In genomic region chr1:16913616-16913865, GRCh38 we compare ENCODE assay signal across 10 cellular contexts. TPM values are rescaled to one million over a fixed set of nuclear protein-coding genes. Genes with fewer than 3 reads are reported as not detected.
A peak's percentile ranks its signal among the peaks of the same experiment; 100 is the strongest.
DNase-seq lines count a peak whose midpoint lies in the region; ATAC-seq and TF ChIP-seq lines count a peak whose summit lies in the region.
"Had no signal": no experiment of that assay in that cellular context is flagged by ENCODE, and none has a peak within 500 bp of the region (broad histone marks: within the 10 kb centered on the region; RNA-seq: fewer than 3 reads in every experiment).

No MANE protein-coding gene starts in this region.

- H3K27me3 Mint-ChIP-seq in T-helper 2 cell treated with Interferon-gamma antibody and Interleukin-4, amounts not matched to agents 5 μg/mL and 100 μg/mL, for 36 hours (ENCODE audit: low read depth): peaks cover 13% of the 10 kb centered on the region

- H3K27me3 ChIP-seq in kidney epithelial cell (ENCODE audit: control insufficient read depth, insufficient read depth, low read length): no peaks in the 10 kb centered on the region

- TF ChIP-seq CTCF in kidney epithelial cell (IDR thresholded peaks at IDR 0.05; ENCODE audit: insufficient read depth, low read length, poor library complexity, severe bottlenecking): no peak

- no peak for DNase-seq in T-helper 2 cell treated with Interferon-gamma antibody and Interleukin-4, amounts not matched to agents 5 μg/mL and 100 μg/mL, for 36 hours (ENCODE audit: low spot score)
- DNase-seq in T-helper 2 cell (no peak), kidney epithelial cell (ENCODE audit: low read depth) (no peak), NCI-H510A treated with DMSO at 0.1 percent for 48 hours (lab: John Stamatoyannopoulos, UW) (no peak), ACHN (no peak), NCI-H1092 treated with DMSO at 0.1 percent for 48 hours (lab: John Stamatoyannopoulos, UW) (no peak)
- no peak for DNase-seq in activated naive CD4-positive, alpha-beta T cell treated with anti-CD3 and anti-CD28 coated beads, Interleukin-2, amount 50 U/mL, for 72 hours (ENCODE audit: low spot score in 2 of 2)

- ATAC-seq in activated naive CD4-positive, alpha-beta T cell treated with anti-CD3 and anti-CD28 coated beads, Interleukin-2, amount 50 U/mL, for 72 hours: no peak

- H3K9me3 Mint-ChIP-seq in T-helper 2 cell treated with Interferon-gamma antibody and Interleukin-4, amounts not matched to agents 5 μg/mL and 100 μg/mL, for 36 hours: no peaks in the 10 kb centered on the region
- H3K9me3 Mint-ChIP-seq in activated naive CD4-positive, alpha-beta T cell treated with anti-CD3 and anti-CD28 coated beads, Interleukin-2, amount 50 U/mL, for 72 hours: no peaks in the 10 kb centered on the region

- H3K36me3 ChIP-seq in kidney epithelial cell (ENCODE audit: control insufficient read depth, insufficient read depth, low read length): no peaks in the 10 kb centered on the region

- in situ Hi-C loops in ACHN (cut with HindIII; ENCODE audit: low pct_ligation_motif_present, low pct_unique_long_range_greater_than_20kb, low sequenced_read_pairs): no loop called here

- no peaks in the 10 kb centered on the region for H3K36me3 Mint-ChIP-seq in T-helper 2 cell treated with Interferon-gamma antibody and Interleukin-4, amounts not matched to agents 5 μg/mL and 100 μg/mL, for 36 hours (ENCODE audit: low read depth)
- no peaks in the 10 kb centered on the region for H3K36me3 Mint-ChIP-seq in activated naive CD4-positive, alpha-beta T cell treated with anti-CD3 and anti-CD28 coated beads, Interleukin-2, amount 50 U/mL, for 72 hours

- H3K4me3 ChIP-seq in kidney epithelial cell (ENCODE audit: low read depth, low read length): peak overlapping the region; percentile 76

- H3K27ac ChIP-seq in temporal lobe (ENCODE audit: low read depth, low read length): peak overlapping the region; percentile 98
- H3K27ac ChIP-seq: epithelial cell of prostate had no signal

- H3K27ac Mint-ChIP-seq in T-helper 2 cell treated with Interferon-gamma antibody and Interleukin-4, amounts not matched to agents 5 μg/mL and 100 μg/mL, for 36 hours: peak overlapping the region; percentile 20
- peak overlapping the region; percentile 37 to 67 for H3K27ac Mint-ChIP-seq in activated naive CD4-positive, alpha-beta T cell treated with anti-CD3 and anti-CD28 coated beads, Interleukin-2, amount 50 U/mL, for 72 hours

- peak overlapping the region; percentile 80 for H3K4me3 Mint-ChIP-seq in T-helper 2 cell treated with Interferon-gamma antibody and Interleukin-4, amounts not matched to agents 5 μg/mL and 100 μg/mL, for 36 hours

- peaks cover 21% of the 10 kb centered on the region for H3K4me1 Mint-ChIP-seq in T-helper 2 cell treated with Interferon-gamma antibody and Interleukin-4, amounts not matched to agents 5 μg/mL and 100 μg/mL, for 36 hours (ENCODE audit: low read depth)

RNA-seq across cellular contexts. Expression of gene CROCC, which starts 8.2 kb away (rescaled TPM):
- total RNA-seq in activated naive CD4-positive, alpha-beta T cell treated with anti-CD3 and anti-CD28 coated beads, Interleukin-2, amount 50 U/mL, for 72 hours: 10 to 100 TPM; 28.4 to 35.5 TPM
- total RNA-seq in kidney epithelial cell (16.4 and 26.2 TPM in 2 replicates), temporal lobe (20.7 TPM)

RNA-seq across cellular contexts. Expression of gene RNU1-2, which starts 17.8 kb away (rescaled TPM):
- 1,000 to 10,000 TPM; 1,082 to 1,722 TPM for total RNA-seq in activated naive CD4-positive, alpha-beta T cell treated with anti-CD3 and anti-CD28 coated beads, Interleukin-2, amount 50 U/mL, for 72 hours
- total RNA-seq in kidney epithelial cell (under 0.01 TPM in 2 replicates), temporal lobe (73,230 TPM)
- total RNA-seq: M059J had no signal

Comparison
In these comparisons a context has a peak if more than half of its experiments do, and no peak if none do; other contexts are left out.
1. RNA of gene RNU1-2, which starts 17.8 kb away (total RNA-seq): 73,230 TPM in temporal lobe (single experiment) and 1,082 to 1,722 TPM in activated naive CD4-positive, alpha-beta T cell treated with anti-CD3 and anti-CD28 coated beads, Interleukin-2, amount 50 U/mL, for 72 hours; under 0.01 TPM in kidney epithelial cell; every median in the first group is over 1,000 times any median in the second.